Comparison of ENCODE assay signal across 1 cellular context in genomic region chr9:128552153-128552743, GRCh38.
TF ChIP-seq lines count a peak whose summit lies in the region.

Gene SPTAN1 (plus strand): TSS chr9:128552587. CDS start chr9:128566741, 14,154 bp downstream.

TF ChIP-seq in K562, 482 proteins besides CTCF, POLR2A, EP300 and RAD21 (continued from another document):
- TF ChIP-seq POLR3A (IDR thresholded peaks at IDR 0.05; ENCODE audit: borderline replicate concordance, extremely low read depth, insufficient read depth, insufficient read length) (no peak), FOXA1 (IDR thresholded peaks at IDR 0.05; ENCODE audit: borderline replicate concordance) (no peak), CTCFL (IDR thresholded peaks at IDR 0.05; ENCODE audit: borderline replicate concordance, insufficient read depth, low read depth, low read length, poor library complexity, severe bottlenecking) (no peak), PCBP1 (IDR thresholded peaks at IDR 0.05; ENCODE audit: low read depth, low read length, poor library complexity, severe bottlenecking) (peak; percentile 94), DEAF1 (CRISPR knock-in tag; IDR thresholded peaks at IDR 0.05) (peak; percentile 99), HDGF (IDR thresholded peaks at IDR 0.05) (no peak), FOXO4 (CRISPR knock-in tag; IDR thresholded peaks at IDR 0.05) (no peak), ETS1 (conservative IDR thresholded peaks at IDR 0.05; ENCODE audit: control insufficient read depth, low read depth, low read length) (peak; percentile 41; the same call in 1 of the 2 replicates), MXD1 (CRISPR knock-in tag; IDR thresholded peaks at IDR 0.05; ENCODE audit: borderline replicate concordance, poor library complexity, severe bottlenecking) (no peak), NUFIP1 (IDR thresholded peaks at IDR 0.05; ENCODE audit: partially characterized antibody) (no peak)
